In the genomic region with DNA sequence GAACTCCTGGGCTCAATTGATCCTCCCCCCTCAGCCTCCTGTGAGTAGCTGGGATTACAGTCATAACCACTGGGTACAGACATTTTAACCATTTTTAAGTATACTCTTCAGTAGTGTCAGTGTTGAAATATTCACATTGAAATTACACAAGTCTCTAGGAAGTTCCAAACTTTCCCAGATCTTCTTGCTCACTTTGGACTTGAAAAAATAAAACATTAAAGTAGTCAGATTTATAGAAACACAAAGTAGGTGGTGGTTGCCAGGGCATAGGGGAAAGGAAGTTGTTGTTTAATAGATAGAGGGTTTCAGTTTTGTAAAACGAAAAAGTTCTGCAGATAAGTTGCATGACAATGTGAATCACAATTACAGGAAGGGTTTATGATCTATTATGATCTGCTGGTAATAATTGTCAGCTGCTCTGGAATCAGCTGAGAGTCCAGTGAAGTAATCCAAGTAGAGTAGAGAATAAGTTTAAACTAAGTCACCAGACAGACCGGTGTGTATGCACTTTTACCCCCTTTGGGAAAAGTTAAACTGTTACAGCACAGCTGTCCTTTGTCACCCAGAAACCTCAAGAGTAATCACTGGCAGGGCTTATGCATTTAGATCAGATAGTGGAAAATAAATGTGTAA, we compare ENCODE assay signal across 8 cellular contexts. TPM values are rescaled to one million over a fixed set of nuclear protein-coding genes. Genes with fewer than 3 reads are reported as not detected.
DNase-seq lines count a peak whose midpoint lies in the region; ATAC-seq, FAIRE-seq and TF ChIP-seq lines count a peak whose summit lies in the region.

No MANE protein-coding gene starts in this region.

- TF ChIP-seq CTCF in lung (IDR thresholded peaks at IDR 0.05; ENCODE audit: control extremely low read depth, extremely low read depth), result no peak
- no peak for TF ChIP-seq CTCF in D721Med (IDR thresholded peaks at IDR 0.05; ENCODE audit: insufficient read depth, missing control alignments)

- H3K36me3 ChIP-seq in lung (ENCODE audit: control insufficient read depth in 2 of 2, insufficient read depth in 2 of 2, low read length in 2 of 2), result peaks cover 0 to 2% of the 10 kb centered on the region in 2 donors

- peak; percentile 90 for ATAC-seq in GM18511 (IDR thresholded peaks at IDR 0.05; ENCODE audit: unreplicated experiment)
- ATAC-seq in HG02840 (IDR thresholded peaks at IDR 0.05; ENCODE audit: low FRiP score, unreplicated experiment), result peak; percentile 74
- ATAC-seq in activated CD8-positive, alpha-beta T cell treated with anti-CD3 and anti-CD28 coated beads, Interleukin-2, amount 10 ng/mL, durations not matched to agents 7 days and 5 days, result peak; percentile 85
- ATAC-seq in lung (ENCODE audit: insufficient read depth, low FRiP score), result peak; percentile 68
- no peak for ATAC-seq in GM21360 (IDR thresholded peaks at IDR 0.05; ENCODE audit: unreplicated experiment)

- peaks cover 47% of the 10 kb centered on the region for H3K36me3 Mint-ChIP-seq in activated CD8-positive, alpha-beta T cell treated with anti-CD3 and anti-CD28 coated beads, Interleukin-2, amount 10 ng/mL, durations not matched to agents 7 days and 5 days (ENCODE audit: low read depth)

- no peaks in the 10 kb centered on the region for H3K27me3 ChIP-seq in lung (ENCODE audit: control insufficient read depth, insufficient read depth)

- no peaks in the 10 kb centered on the region for H3K27me3 Mint-ChIP-seq in activated CD8-positive, alpha-beta T cell treated with anti-CD3 and anti-CD28 coated beads, Interleukin-2, amount 10 ng/mL, durations not matched to agents 7 days and 5 days (ENCODE audit: low read depth)

- FAIRE-seq in D721Med (lab: Jason Lieb, UNC), result no peak

- CTCF ChIA-PET in activated CD8-positive, alpha-beta T cell treated with anti-CD3 and anti-CD28 coated beads, Interleukin-2, amount 10 ng/mL, durations not matched to agents 7 days and 5 days (lab: Charles Lee), result interaction anchor here (0.7 to 4.0 kb wide), 8 partner anchors 16 to 117 kb away, joined by 3 to 26 read pairs (median 8); a partner anchor contains a TSS

- peaks cover 5 to 19% of the 10 kb centered on the region in 2 donors for H3K4me1 ChIP-seq in lung (ENCODE audit: control insufficient read depth in 2 of 2, insufficient read depth in 2 of 2, low read length in 2 of 2)

- peak overlapping the region; percentile 47 for H3K4me3 Mint-ChIP-seq in activated CD8-positive, alpha-beta T cell treated with anti-CD3 and anti-CD28 coated beads, Interleukin-2, amount 10 ng/mL, durations not matched to agents 7 days and 5 days

- peaks cover 54% of the 10 kb centered on the region for H3K4me1 Mint-ChIP-seq in activated CD8-positive, alpha-beta T cell treated with anti-CD3 and anti-CD28 coated beads, Interleukin-2, amount 10 ng/mL, durations not matched to agents 7 days and 5 days (ENCODE audit: low read depth)

- H3K27ac ChIP-seq in lung (ENCODE audit: low read depth in 1 of 2, low read length in 1 of 2), result no peak overlapping the region

- WGBS in lung, 2 donors, result 5 to 13% methylated on average over 2 of the region's 2 CpGs

- H3K4me3 ChIP-seq in lung, result no peak overlapping the region

- peak overlapping the region; percentile 77 for H3K27ac Mint-ChIP-seq in activated CD8-positive, alpha-beta T cell treated with anti-CD3 and anti-CD28 coated beads, Interleukin-2, amount 10 ng/mL, durations not matched to agents 7 days and 5 days

- no peaks in the 10 kb centered on the region for H3K9me3 ChIP-seq in lung (ENCODE audit: control insufficient read depth in 2 of 2, insufficient read depth in 1 of 2, low read length in 1 of 2)

- POLR2A ChIA-PET in activated CD8-positive, alpha-beta T cell treated with anti-CD3 and anti-CD28 coated beads, Interleukin-2, amount 10 ng/mL, durations not matched to agents 7 days and 5 days (lab: Charles Lee), result interaction anchor here (1.3 to 1.9 kb wide), 2 partner anchors 27 to 62 kb away, joined by 3 to 4 read pairs; a partner anchor contains a TSS

- DNase-seq in activated CD8-positive, alpha-beta T cell treated with anti-CD3 and anti-CD28 coated beads, Interleukin-2, amount 10 ng/mL, durations not matched to agents 7 days and 5 days, result no peak
- DNase-seq in lung (ENCODE audit: low spot score), result no peak
- no peak for DNase-seq in D721Med (ENCODE audit: insufficient read length, low spot score)
- DNase-seq in KG1 (lab: John Stamatoyannopoulos, UW), result no peak
- DNase-seq in globus pallidus (ENCODE audit: low spot score), result no peak

- H3K9me3 Mint-ChIP-seq in activated CD8-positive, alpha-beta T cell treated with anti-CD3 and anti-CD28 coated beads, Interleukin-2, amount 10 ng/mL, durations not matched to agents 7 days and 5 days (ENCODE audit: insufficient read depth), result peaks cover 4% of the 10 kb centered on the region

RNA-seq across cellular contexts. Expression of a gene that starts 27.4 kb away (rescaled TPM):
- 10 to 100 TPM; 67.8 to 68.9 TPM for total RNA-seq in activated CD8-positive, alpha-beta T cell treated with anti-CD3 and anti-CD28 coated beads, Interleukin-2, amount 10 ng/mL, durations not matched to agents 7 days and 5 days
- total RNA-seq in lung, result 100 to 1,000 TPM in 1 of 2 donors, 10 to 100 TPM in 1; 55.9 to 103 TPM
- 10 to 100 TPM in 1 of 2 donors, 1 to 10 TPM in 1; 5.2 to 20.0 TPM for polyA plus RNA-seq in lung
